Comparison of ENCODE assay signal across 9 cellular contexts in the genomic region with DNA sequence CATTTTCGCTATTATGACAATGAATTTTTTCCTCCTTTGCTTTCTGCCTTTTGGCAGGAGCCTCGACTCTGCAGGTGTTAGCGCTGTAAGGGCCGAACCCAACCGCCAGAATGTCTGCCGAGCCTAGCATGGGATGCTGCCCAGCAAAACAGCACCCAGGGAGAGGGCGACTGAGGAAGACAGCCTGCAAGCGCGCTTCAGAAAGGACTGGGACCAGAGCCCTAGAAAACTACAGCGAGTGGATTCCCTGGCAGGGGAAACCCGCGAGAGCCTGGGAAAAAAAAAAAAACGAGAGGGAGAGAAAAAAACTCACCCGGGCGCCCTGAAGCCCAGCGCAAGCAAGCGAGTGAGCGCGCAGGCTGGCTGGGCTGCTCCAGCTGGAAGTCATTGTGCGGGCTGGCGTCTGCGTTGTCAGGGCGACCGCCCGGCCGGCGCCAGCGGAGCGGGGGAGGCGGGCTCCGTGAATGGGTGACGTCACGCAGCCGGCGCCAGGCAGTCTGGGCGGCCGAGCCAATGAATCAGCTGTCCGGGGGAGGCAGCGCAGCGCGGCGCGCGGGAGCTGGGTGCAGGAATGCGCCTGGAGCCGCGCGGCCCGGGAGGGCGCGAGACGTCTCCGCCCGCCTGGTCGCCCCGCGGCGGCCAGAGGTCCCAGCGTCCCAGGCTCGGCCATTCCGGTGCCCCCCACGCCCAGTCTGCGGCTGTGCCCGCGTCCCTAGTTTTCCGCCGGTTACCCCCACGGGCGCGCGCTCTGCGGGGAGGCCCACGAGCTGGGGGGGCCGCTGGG. TPM values are rescaled to one million over a fixed set of nuclear protein-coding genes. Genes with fewer than 3 reads are reported as not detected.
A peak's percentile ranks its signal among the peaks of the same experiment; 100 is the strongest.
DNase-seq lines count a peak whose midpoint lies in the region; ATAC-seq and TF ChIP-seq lines count a peak whose summit lies in the region.
"Had no signal": no experiment of that assay in that cellular context is flagged by ENCODE, and none has a peak within 500 bp of the region (broad histone marks: within the 10 kb centered on the region; RNA-seq: fewer than 3 reads in every experiment).

No MANE protein-coding gene starts in this region.

- H3K9me3 Mint-ChIP-seq in naive B cell = peaks cover 0 to 4% (median 0%) of the 10 kb centered on the region in 7 donors

- H3K27me3 ChIP-seq in HL-60 (ENCODE audit: insufficient read depth, poor library complexity, severe bottlenecking) (peaks cover 7% of the 10 kb centered on the region), stomach (peaks cover 0 to 8% (median 5%) of the 10 kb centered on the region in 3 donors)

- ATAC-seq in GM21360 (IDR thresholded peaks at IDR 0.05; ENCODE audit: unreplicated experiment) (peak; percentile 98), naive B cell (ENCODE audit: low read depth in 2 of 2) (peak; percentile 16 to 40)

- H3K4me3 Mint-ChIP-seq in naive B cell = peak overlapping the region in 7 of 8 donors; percentile 44 to 86 (median 72)

- 0 to 2% (median 1%) methylated on average over 41 to 74 of the region's 74 CpGs for WGBS in stomach, 5 donors

- H3K27ac Mint-ChIP-seq in naive B cell = peak overlapping the region in 1 of 6 donors; percentile 52

- H3K27ac ChIP-seq in HL-60 (replicated peaks) (no peak overlapping the region), stomach (peak overlapping the region; percentile 91 to 95 (median 95))

- peak overlapping the region; percentile 38 for H3K4me3 ChIP-seq in HL-60 (replicated peaks; ENCODE audit: insufficient read depth, low read length)
- peak overlapping the region; percentile 47 to 56 (median 54) for H3K4me3 ChIP-seq in stomach

- peaks cover 31 to 42% (median 36%) of the 10 kb centered on the region in 3 donors for H3K27me3 Mint-ChIP-seq in naive B cell

- H3K36me3 ChIP-seq in stomach = no peaks in the 10 kb centered on the region

- H3K9me3 ChIP-seq in stomach = no peaks in the 10 kb centered on the region

- TF ChIP-seq EP300 in stomach (IDR thresholded peaks at IDR 0.05) = peak; percentile 95

- intact Hi-C loops in stomach (cut with DNase I; ENCODE audit: low total_unique reads) = no loop called here

- peaks cover 5 to 28% (median 21%) of the 10 kb centered on the region in 4 donors for H3K4me1 ChIP-seq in stomach

- peak in 1 of 4 donors; percentile 10 for TF ChIP-seq POLR2A in stomach (IDR thresholded peaks at IDR 0.05)

- H3K36me3 Mint-ChIP-seq in naive B cell = no peaks in the 10 kb centered on the region

- H3K4me1 Mint-ChIP-seq in naive B cell = peaks cover 4 to 12% (median 9%) of the 10 kb centered on the region in 3 donors

- peak; percentile 45 for DNase-seq in CMK (ENCODE audit: low read depth)
- DNase-seq in HL-60 (ENCODE audit: low read depth in 1 of 2, low spot score in 1 of 2) = peak; percentile 58 to 75
- peak; percentile 86 for DNase-seq in NCI-H82 treated with DMSO at 0.1 percent for 48 hours (lab: John Stamatoyannopoulos, UW; ENCODE audit: unreplicated experiment)
- DNase-seq in activated T-helper 1 cell treated with Interleukin-2 at 50 U/mL for 16 hours (ENCODE audit: low read depth) = peak; percentile 4
- peak; percentile 94 for DNase-seq in fibroblast of the conjunctiva (ENCODE audit: low read depth)
- DNase-seq in naive B cell = no peak
- DNase-seq in stomach = peak; percentile 95

- TF ChIP-seq CTCF in HL-60 (IDR thresholded peaks at IDR 0.05; ENCODE audit: insufficient read depth, low read length) (no peak), stomach (IDR thresholded peaks at IDR 0.05) (no peak)

RNA-seq across cellular contexts. Expression of a gene that starts 32.6 kb away (rescaled TPM):
- polyA plus RNA-seq in naive B cell (ENCODE audit: low read depth in 6 of 6) = not detected
- total RNA-seq in stomach = 10 to 100 TPM in 3 of 5 donors, 1 to 10 TPM in 1, not detected in 1; 5.3 to 86.5 (median 22.8) TPM
- 10 to 100 TPM in 2 of 3 donors, 1 to 10 TPM in 1; 7.4 to 18.8 (median 18.2) TPM for polyA plus RNA-seq in stomach
- total RNA-seq: T-helper 2 cell treated with Interferon-gamma antibody and Interleukin-4, amounts not matched to agents 100 ng/mL and 5 ng/mL, for 36 hours had no signal

Comparison
In these comparisons a context has a peak if more than half of its experiments do, and no peak if none do; other contexts are left out.
1. RNA of a gene that starts 32.6 kb away (polyA plus RNA-seq): 7.4 to 18.8 TPM in stomach; not detected in naive B cell; every median in the first group is over 4 times any median in the second.